Comparison of ENCODE assay signal across 16 cellular contexts in genomic region chr7:101915000-101915399, GRCh38.
DNase-seq lines count a peak whose midpoint lies in the region; ATAC-seq and TF ChIP-seq lines count a peak whose summit lies in the region.
"Had no signal": no experiment of that assay in that cellular context is flagged by ENCODE, and none has a peak within 500 bp of the region (broad histone marks: within the 10 kb centered on the region; RNA-seq: fewer than 3 reads in every experiment).

No MANE protein-coding gene starts in this region.

- CTCF ChIA-PET in GM10248 (lab: Yijun Ruan, JAX): interaction anchor here (1.3 kb wide), 1 partner anchor 20 kb away, joined by 3 read pairs; no protein-coding TSS in a partner anchor

- peak overlapping the region in 1 of 2 donors; percentile 6 for H3K27ac ChIP-seq in liver (ENCODE audit: low read depth in 1 of 2, low read length in 2 of 2)
- H3K27ac ChIP-seq in upper lobe of right lung: no peak overlapping the region
- no peak overlapping the region for H3K27ac ChIP-seq in SJCRH30
- H3K27ac ChIP-seq: ascending aorta, GM23248, parathyroid adenoma had no signal

- no peaks in the 10 kb centered on the region for H3K27me3 ChIP-seq in liver (ENCODE audit: control insufficient read depth in 4 of 4, insufficient read depth in 4 of 4, low read length in 3 of 4)
- H3K27me3 ChIP-seq in upper lobe of right lung: no peaks in the 10 kb centered on the region
- no peaks in the 10 kb centered on the region for H3K27me3 ChIP-seq in SJCRH30
- H3K27me3 ChIP-seq: ascending aorta had no signal

- H3K4me1 ChIP-seq in liver (ENCODE audit: control insufficient read depth in 4 of 4, insufficient read depth in 4 of 4, low read length in 3 of 4) (peaks cover 0 to 15% (median 2%) of the 10 kb centered on the region in 4 donors), upper lobe of right lung (peaks cover 23% of the 10 kb centered on the region), SJCRH30 (peaks cover 3% of the 10 kb centered on the region; the same call in 1 of the 2 replicates)

- peaks cover 0 to 12% (median 7%) of the 10 kb centered on the region in 4 donors for H3K36me3 ChIP-seq in liver (ENCODE audit: control insufficient read depth in 4 of 4, insufficient read depth in 3 of 4, low read depth in 1 of 4, low read length in 3 of 4)
- peaks cover 29% of the 10 kb centered on the region for H3K36me3 ChIP-seq in upper lobe of right lung
- H3K36me3 ChIP-seq in SJCRH30: peaks cover 7% of the 10 kb centered on the region; the same call in 1 of the 2 replicates

- WGBS in liver: 77% methylated on average over 15 of the region's 15 CpGs

- no peak for ATAC-seq in upper lobe of right lung
- ATAC-seq: esophagus mucosa had no signal

- TF ChIP-seq RAD21 in liver (IDR thresholded peaks at IDR 0.05): peak; percentile 23 to 35

- intact Hi-C loops in upper lobe of right lung (cut with DNase I): no loop called here

- POLR2A ChIA-PET in GM10248 (lab: Yijun Ruan, JAX): no interaction called here

- H3K4me3 ChIP-seq in liver (ENCODE audit: low read depth in 1 of 3, low read length in 3 of 3) (no peak overlapping the region), upper lobe of right lung (no peak overlapping the region), SJCRH30 (no peak overlapping the region)
- H3K4me3 ChIP-seq: ascending aorta, GM23248 had no signal

- no peak for TF ChIP-seq CTCF in liver (IDR thresholded peaks at IDR 0.05; ENCODE audit: low read depth, low read length, missing input control)
- TF ChIP-seq CTCF in upper lobe of right lung (IDR thresholded peaks at IDR 0.05): no peak
- TF ChIP-seq CTCF in GM10248 (IDR thresholded peaks at IDR 0.05; ENCODE audit: control extremely low read depth, extremely low read depth, low read depth, missing control alignments): no peak

- peak; percentile 95 for DNase-seq in NCI-H1694 (lab: John Stamatoyannopoulos, UW)
- DNase-seq in cerebellar cortex (ENCODE audit: low spot score): peak; percentile 97
- peak; percentile 51 for DNase-seq in upper lobe of right lung
- no peak for DNase-seq in SJCRH30
- no peak for DNase-seq in stimulated activated CD4-positive, alpha-beta T cell treated with anti-CD3 and anti-CD28 coated beads, Interleukin-4, amount 100 ng/mL, for 24 hours
- no peak for DNase-seq in GM10248 (ENCODE audit: extremely low spot score)
- DNase-seq: activated CD4-positive, alpha-beta T cell treated with anti-CD3 and anti-CD28 coated beads for 1 hour; activated CD8-positive, alpha-beta memory T cell treated with anti-CD3 and anti-CD28 coated beads, Interleukin-2, amount 50 U/mL, for 4 hours; activated gamma-delta T cell treated with Interleukin-2 at 50 U/mL for 16 hours; GM23248; NCI-H2029; RPMI8226 had no signal

- no peaks in the 10 kb centered on the region for H3K9me3 ChIP-seq in liver (ENCODE audit: control insufficient read depth in 4 of 4, low read length in 3 of 4)
- H3K9me3 ChIP-seq in upper lobe of right lung: no peaks in the 10 kb centered on the region
- no peaks in the 10 kb centered on the region for H3K9me3 ChIP-seq in SJCRH30 (replicated peaks)
- H3K9me3 ChIP-seq: ascending aorta had no signal

- H3K9ac ChIP-seq in liver (ENCODE audit: low read depth in 1 of 2, low read length in 2 of 2): no peak overlapping the region
- H3K9ac ChIP-seq: GM23248, parathyroid adenoma had no signal

TF ChIP-seq in liver, 16 proteins besides CTCF, POLR2A, EP300 and RAD21:
- TF ChIP-seq TAF1 (conservative IDR thresholded peaks at IDR 0.05) (no peak), RXRA (IDR thresholded peaks at IDR 0.05) (peak in 1 of 2 donors; percentile 28), EGR1 (IDR thresholded peaks at IDR 0.05; ENCODE audit: low read depth in 2 of 2) (no peak), ATF3 (IDR thresholded peaks at IDR 0.05) (no peak), FOXA1 (IDR thresholded peaks at IDR 0.05) (no peak), SP1 (IDR thresholded peaks at IDR 0.05) (no peak), NR2F2 (IDR thresholded peaks at IDR 0.05) (no peak), HNF4A (conservative IDR thresholded peaks at IDR 0.05) (peak in 1 of 2 donors; percentile 25), GABPA (IDR thresholded peaks at IDR 0.05 in 1 of 2, conservative IDR thresholded peaks at IDR 0.05 in 1 of 2) (no peak), HNF4G (IDR thresholded peaks at IDR 0.05) (no peak), REST (IDR thresholded peaks at IDR 0.05) (no peak)
TF ChIP-seq in liver: peak in this region for 2.

Comparison
In these comparisons a context has a peak if more than half of its experiments do, and no peak if none do; other contexts are left out.
1. DNase-seq: peak in NCI-H1694 (single experiment), cerebellar cortex (single experiment) and upper lobe of right lung (single experiment); none in SJCRH30 (0 of 2), stimulated activated CD4-positive, alpha-beta T cell treated with anti-CD3 and anti-CD28 coated beads, Interleukin-4, amount 100 ng/mL, for 24 hours (single experiment) and GM10248 (single experiment).